In the genomic region with DNA sequence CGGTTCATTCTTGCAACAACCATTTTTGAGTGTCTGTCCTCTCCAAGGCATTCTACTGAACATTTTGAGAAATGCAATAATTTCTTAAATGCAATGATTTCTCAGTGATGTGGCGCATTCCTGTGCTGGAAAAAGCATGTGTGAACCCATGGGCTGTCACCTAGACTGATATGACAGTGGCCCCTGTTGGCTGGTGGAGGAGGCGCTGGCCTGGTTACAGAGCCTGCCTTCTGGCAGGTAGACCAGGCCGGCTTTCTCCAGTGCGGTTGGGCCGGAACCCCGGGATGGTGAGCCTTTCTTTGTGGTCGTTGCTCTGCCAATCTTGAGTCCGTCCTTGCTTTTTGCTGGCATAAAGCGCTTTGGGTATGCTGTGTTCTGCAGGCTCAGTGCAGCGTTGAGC, we compare ENCODE assay signal across 9 cellular contexts. TPM values are rescaled to one million over a fixed set of nuclear protein-coding genes. Genes with fewer than 3 reads are reported as not detected.
DNase-seq lines count a peak whose midpoint lies in the region; ATAC-seq and TF ChIP-seq lines count a peak whose summit lies in the region.
"Had no signal": no experiment of that assay in that cellular context is flagged by ENCODE, and none has a peak within 500 bp of the region (broad histone marks: within the 10 kb centered on the region; RNA-seq: fewer than 3 reads in every experiment).

No MANE protein-coding gene starts in this region.

- no peak overlapping the region for H2BK12ac ChIP-seq in H9 (ENCODE audit: insufficient read length, low read depth, low read length)

- no peaks in the 10 kb centered on the region for H3K23me2 ChIP-seq in H9 (ENCODE audit: insufficient read length, low read depth, low read length, poor library complexity, severe bottlenecking)

- H3K14ac ChIP-seq in H9 (ENCODE audit: insufficient read depth, low read length), result no peak overlapping the region

- H2AK5ac ChIP-seq in H9 (ENCODE audit: insufficient read length, low read length), result no peak overlapping the region

- POLR2A ChIA-PET in CD4-positive, alpha-beta T cell (lab: Charles Lee), result interaction anchor here (1.0 to 4.1 kb wide), 2 partner anchors 14 to 35 kb away, joined by 3 to 60 read pairs; partner anchors contain the start of genes PTGR3 and TSHZ1

- intact Hi-C loops in CD4-positive, alpha-beta T cell (cut with DNase I, micrococcal nuclease), result loop anchor here (1.0 to 10.0 kb wide), 4 partner anchors 348 to 620 kb away; no protein-coding TSS in a partner anchor
- intact Hi-C loops in left colon (cut with DNase I, micrococcal nuclease), result no loop called here

- H3T11ph ChIP-seq in H9 (ENCODE audit: low read length), result no peak overlapping the region

- H3K36me3 Mint-ChIP-seq in CD4-positive, alpha-beta T cell (ENCODE audit: low read depth), result no peaks in the 10 kb centered on the region
- no peaks in the 10 kb centered on the region for H3K36me3 Mint-ChIP-seq in H9 (ENCODE audit: insufficient read depth in 1 of 3, low read depth in 3 of 3)
- H3K36me3 Mint-ChIP-seq in activated naive CD8-positive, alpha-beta T cell treated with anti-CD3 and anti-CD28 coated beads, Interleukin-2, amount 50 U/mL, for 24 hours (ENCODE audit: low read depth), result no peaks in the 10 kb centered on the region
- H3K36me3 Mint-ChIP-seq in natural killer cell treated with Interleukin-12 subunit alpha and Interleukin-12 subunit beta and Interleukin-15 and Interleukin-18, amount 100 ng/mL, for 72 hours, result no peaks in the 10 kb centered on the region

- H2BK20ac ChIP-seq in H9 (ENCODE audit: low read depth, low read length, poor library complexity, severe bottlenecking), result no peak overlapping the region

- no peaks in the 10 kb centered on the region for H3K27me3 ChIP-seq in CD4-positive, alpha-beta T cell (ENCODE audit: control insufficient read depth, insufficient read depth, low read length)
- no peaks in the 10 kb centered on the region for H3K27me3 ChIP-seq in H9 (ENCODE audit: insufficient read depth, low read length)
- no peaks in the 10 kb centered on the region for H3K27me3 ChIP-seq in Karpas-422 (ENCODE audit: low read length)

- no CpG with 5 or more reads among the region's 11 CpGs for WGBS in H9 (ENCODE audit: extremely low coverage, insufficient read length, low lambda C conversion rate)

- peak in 6 of 10 experiments; percentile 25 to 38 (median 29) for DNase-seq in CD4-positive, alpha-beta T cell
- peak; percentile 62 for DNase-seq in H9
- no peak for DNase-seq in activated naive CD8-positive, alpha-beta T cell treated with anti-CD3 and anti-CD28 coated beads, Interleukin-2, amount 50 U/mL, for 24 hours
- no peak for DNase-seq in left colon
- DNase-seq in Karpas-422, result no peak
- no peak for DNase-seq in natural killer cell treated with Interleukin-12 subunit alpha and Interleukin-12 subunit beta and Interleukin-15 and Interleukin-18, amount 100 ng/mL, for 72 hours (ENCODE audit: low spot score)
- no peak for DNase-seq in activated T-cell treated with anti-CD3 and anti-CD28 coated beads for 4 hours
- DNase-seq in DMS153 treated with DMSO at 0.1 percent for 48 hours (lab: John Stamatoyannopoulos, UW; ENCODE audit: unreplicated experiment), result no peak

- no peak overlapping the region for H2BK120ac ChIP-seq in H9 (ENCODE audit: low read depth, low read length, poor library complexity, severe bottlenecking)

- H2BK5ac ChIP-seq in H9 (ENCODE audit: insufficient read length, low read length), result no peak overlapping the region

- peak; percentile 52 for ATAC-seq in CD4-positive, alpha-beta T cell (ENCODE audit: poor library complexity)
- peak; percentile 44 for ATAC-seq in activated naive CD8-positive, alpha-beta T cell treated with anti-CD3 and anti-CD28 coated beads, Interleukin-2, amount 50 U/mL, for 24 hours
- ATAC-seq in left colon, result peak; percentile 61
- ATAC-seq in natural killer cell treated with Interleukin-12 subunit alpha and Interleukin-12 subunit beta and Interleukin-15 and Interleukin-18, amount 100 ng/mL, for 72 hours, result no peak

- CTCF ChIA-PET in CD4-positive, alpha-beta T cell (lab: Charles Lee), result interaction anchor here (1.1 kb wide), 1 partner anchor 19 kb away, joined by 4 read pairs; no protein-coding TSS in a partner anchor

- H4K20me1 ChIP-seq in H9 (ENCODE audit: control insufficient read depth, insufficient read depth, insufficient read length), result no peaks in the 10 kb centered on the region
- peaks cover 14% of the 10 kb centered on the region; the same call in 1 of the 2 replicates for H4K20me1 ChIP-seq in Karpas-422 (ENCODE audit: insufficient read depth, low read depth, low read length)

- no peaks in the 10 kb centered on the region for H3K27me3 Mint-ChIP-seq in CD4-positive, alpha-beta T cell
- no peaks in the 10 kb centered on the region for H3K27me3 Mint-ChIP-seq in H9 (ENCODE audit: low read depth)
- no peaks in the 10 kb centered on the region for H3K27me3 Mint-ChIP-seq in activated naive CD8-positive, alpha-beta T cell treated with anti-CD3 and anti-CD28 coated beads, Interleukin-2, amount 50 U/mL, for 24 hours
- H3K27me3 Mint-ChIP-seq in natural killer cell treated with Interleukin-12 subunit alpha and Interleukin-12 subunit beta and Interleukin-15 and Interleukin-18, amount 100 ng/mL, for 72 hours, result no peaks in the 10 kb centered on the region

- H3K9me3 Mint-ChIP-seq in CD4-positive, alpha-beta T cell, result no peaks in the 10 kb centered on the region
- H3K9me3 Mint-ChIP-seq in H9, result peaks cover 0 to 3% of the 10 kb centered on the region in 2 experiments; a peak in 3 of 5 replicates
- no peaks in the 10 kb centered on the region for H3K9me3 Mint-ChIP-seq in activated naive CD8-positive, alpha-beta T cell treated with anti-CD3 and anti-CD28 coated beads, Interleukin-2, amount 50 U/mL, for 24 hours
- H3K9me3 Mint-ChIP-seq in natural killer cell treated with Interleukin-12 subunit alpha and Interleukin-12 subunit beta and Interleukin-15 and Interleukin-18, amount 100 ng/mL, for 72 hours, result no peaks in the 10 kb centered on the region

- no peak overlapping the region for H4K91ac ChIP-seq in H9 (ENCODE audit: insufficient read length, low read depth, low read length)

- no peaks in the 10 kb centered on the region for H3K9me2 ChIP-seq in Karpas-422 (replicated peaks; ENCODE audit: insufficient read depth, low read length)

- H3K4me2 ChIP-seq in H9 (ENCODE audit: insufficient read depth, insufficient read length, low read length), result no peak overlapping the region
- H3K4me2 ChIP-seq in Karpas-422 (ENCODE audit: low read depth, low read length, poor library complexity, severe bottlenecking), result no peak overlapping the region

- H3K36me3 ChIP-seq in Karpas-422 (ENCODE audit: insufficient read depth, low read length), result no peaks in the 10 kb centered on the region

- H3K4ac ChIP-seq in H9 (ENCODE audit: low read depth, low read length), result no peak overlapping the region

- peaks cover 87% of the 10 kb centered on the region for H3K4me1 Mint-ChIP-seq in CD4-positive, alpha-beta T cell (ENCODE audit: low read depth)
- no peaks in the 10 kb centered on the region for H3K4me1 Mint-ChIP-seq in H9
- H3K4me1 Mint-ChIP-seq in activated naive CD8-positive, alpha-beta T cell treated with anti-CD3 and anti-CD28 coated beads, Interleukin-2, amount 50 U/mL, for 24 hours, result peaks cover 43% of the 10 kb centered on the region
- peaks cover 50 to 54% of the 10 kb centered on the region in 2 donors for H3K4me1 Mint-ChIP-seq in natural killer cell treated with Interleukin-12 subunit alpha and Interleukin-12 subunit beta and Interleukin-15 and Interleukin-18, amount 100 ng/mL, for 72 hours (ENCODE audit: low read depth in 2 of 2)

- peak overlapping the region; percentile 14 for H3K4me3 Mint-ChIP-seq in CD4-positive, alpha-beta T cell
- H3K4me3 Mint-ChIP-seq in H9, result no peak overlapping the region
- no peak overlapping the region for H3K4me3 Mint-ChIP-seq in activated naive CD8-positive, alpha-beta T cell treated with anti-CD3 and anti-CD28 coated beads, Interleukin-2, amount 50 U/mL, for 24 hours
- no peak overlapping the region for H3K4me3 Mint-ChIP-seq in natural killer cell treated with Interleukin-12 subunit alpha and Interleukin-12 subunit beta and Interleukin-15 and Interleukin-18, amount 100 ng/mL, for 72 hours

- peak; percentile 47 for TF ChIP-seq CTCF in CD4-positive, alpha-beta T cell (IDR thresholded peaks at IDR 0.05)
- peak; percentile 58 for TF ChIP-seq CTCF in H9 (conservative IDR thresholded peaks at IDR 0.05)

- H3K18ac ChIP-seq in H9 (ENCODE audit: insufficient read length, low read depth, low read length), result no peak overlapping the region

- H3K9me3 ChIP-seq in CD4-positive, alpha-beta T cell (ENCODE audit: control insufficient read depth, low read length), result no peaks in the 10 kb centered on the region
- H3K9me3 ChIP-seq in H9 (ENCODE audit: control insufficient read depth, low read depth, low read length) (no peaks in the 10 kb centered on the region), Karpas-422 (ENCODE audit: low read length) (no peaks in the 10 kb centered on the region)

- no peaks in the 10 kb centered on the region for H3K79me1 ChIP-seq in H9 (ENCODE audit: insufficient read depth, low read depth, low read length, poor library complexity, severe bottlenecking)

- H2BK15ac ChIP-seq in H9 (ENCODE audit: low read depth, low read length), result no peak overlapping the region

- H3K27ac Mint-ChIP-seq in CD4-positive, alpha-beta T cell, result peak overlapping the region; percentile 88
- no peak overlapping the region for H3K27ac Mint-ChIP-seq in H9
- no peak overlapping the region for H3K27ac Mint-ChIP-seq in activated naive CD8-positive, alpha-beta T cell treated with anti-CD3 and anti-CD28 coated beads, Interleukin-2, amount 50 U/mL, for 24 hours
- no peak overlapping the region for H3K27ac Mint-ChIP-seq in natural killer cell treated with Interleukin-12 subunit alpha and Interleukin-12 subunit beta and Interleukin-15 and Interleukin-18, amount 100 ng/mL, for 72 hours

- H4K8ac ChIP-seq in H9 (replicated peaks; ENCODE audit: insufficient read length, low read depth, low read length), result no peak overlapping the region

- H3K79me2 ChIP-seq in H9 (ENCODE audit: insufficient read depth, low read length) (no peaks in the 10 kb centered on the region), Karpas-422 (ENCODE audit: low read length) (no peaks in the 10 kb centered on the region)

- H3K4me1 ChIP-seq in H9 (ENCODE audit: insufficient read depth, low read length) (no peaks in the 10 kb centered on the region), Karpas-422 (ENCODE audit: low read length) (no peaks in the 10 kb centered on the region)

- no peak overlapping the region for H4K5ac ChIP-seq in H9 (ENCODE audit: insufficient read length, low read depth, low read length)

- H3K23ac ChIP-seq in H9 (ENCODE audit: insufficient read length, low read depth, low read length), result no peak overlapping the region

- no peak overlapping the region for H3K27ac ChIP-seq in CD4-positive, alpha-beta T cell (ENCODE audit: low read depth, low read length)
- H3K27ac ChIP-seq in H9 (ENCODE audit: insufficient read length, low read depth, low read length) (no peak overlapping the region), Karpas-422 (ENCODE audit: low read length) (no peak overlapping the region)
- H3K27ac ChIP-seq: epithelial cell of prostate had no signal

- no peak overlapping the region for H3K9ac ChIP-seq in H9 (ENCODE audit: extremely low read depth, insufficient read length, low read length)
- no peak overlapping the region for H3K9ac ChIP-seq in Karpas-422 (ENCODE audit: low read length)

- H2AFZ ChIP-seq in H9 (ENCODE audit: low read length) (no peak overlapping the region), Karpas-422 (ENCODE audit: low read length) (no peak overlapping the region)

- H3K56ac ChIP-seq in H9 (ENCODE audit: insufficient read length, low read depth, low read length), result no peak overlapping the region

- H3K4me3 ChIP-seq in Karpas-422 (ENCODE audit: low read length), result no peak overlapping the region

RNA-seq across cellular contexts. Expression of gene TSHZ1, which starts 33.7 kb away (rescaled TPM):
- total RNA-seq in CD4-positive, alpha-beta T cell, result 10 to 100 TPM; 19.9 to 21.5 TPM
- total RNA-seq in H9 (2021), result 0.15 and 0.24 TPM in 2 replicates
- total RNA-seq in left colon, result 10 to 100 TPM; 24.8 to 34.1 TPM
- total RNA-seq in Karpas-422 (2014; rRNA removed; shearing (Covaris generic); ENCODE audit: low replicate concordance), result 4.7 and 5.7 TPM in 2 replicates
- total RNA-seq in natural killer cell treated with Interleukin-12 subunit alpha and Interleukin-12 subunit beta and Interleukin-15 and Interleukin-18, amount 100 ng/mL, for 72 hours, result 10 to 100 TPM; 19.8 to 21.0 TPM

RNA-seq across cellular contexts. Expression of gene PTGR3, which starts 35.4 kb away (rescaled TPM):
- total RNA-seq in CD4-positive, alpha-beta T cell, result 10 to 100 TPM; 14.1 to 14.3 TPM
- total RNA-seq in H9 (2021) (1.6 and 2.7 TPM in 2 replicates), left colon (10 to 100 TPM; 42.9 to 54.6 TPM)
- total RNA-seq in Karpas-422 (2014; rRNA removed; shearing (Covaris generic); ENCODE audit: low replicate concordance), result 6.6 and 17.7 TPM in 2 replicates
- 10 to 100 TPM; 20.0 to 23.0 TPM for total RNA-seq in natural killer cell treated with Interleukin-12 subunit alpha and Interleukin-12 subunit beta and Interleukin-15 and Interleukin-18, amount 100 ng/mL, for 72 hours

Comparison
In these comparisons a context has a peak if more than half of its experiments do, and no peak if none do; other contexts are left out.
1. ATAC-seq: peak in CD4-positive, alpha-beta T cell (single experiment), activated naive CD8-positive, alpha-beta T cell treated with anti-CD3 and anti-CD28 coated beads, Interleukin-2, amount 50 U/mL, for 24 hours (single experiment) and left colon (single experiment); none in natural killer cell treated with Interleukin-12 subunit alpha and Interleukin-12 subunit beta and Interleukin-15 and Interleukin-18, amount 100 ng/mL, for 72 hours (0 of 2).
2. DNase-seq: peak in CD4-positive, alpha-beta T cell (6 of 10) and H9 (single experiment); none in activated naive CD8-positive, alpha-beta T cell treated with anti-CD3 and anti-CD28 coated beads, Interleukin-2, amount 50 U/mL, for 24 hours (single experiment), left colon (0 of 2), Karpas-422 (single experiment), natural killer cell treated with Interleukin-12 subunit alpha and Interleukin-12 subunit beta and Interleukin-15 and Interleukin-18, amount 100 ng/mL, for 72 hours (single experiment), activated T-cell treated with anti-CD3 and anti-CD28 coated beads for 4 hours (single experiment) and DMS153 treated with DMSO at 0.1 percent for 48 hours (single experiment).
3. intact Hi-C loops: an anchor here in CD4-positive, alpha-beta T cell (1.0 to 10.0 kb wide); none called in left colon.